8 cellular contexts compared by ENCODE assay signal in the genomic region with DNA sequence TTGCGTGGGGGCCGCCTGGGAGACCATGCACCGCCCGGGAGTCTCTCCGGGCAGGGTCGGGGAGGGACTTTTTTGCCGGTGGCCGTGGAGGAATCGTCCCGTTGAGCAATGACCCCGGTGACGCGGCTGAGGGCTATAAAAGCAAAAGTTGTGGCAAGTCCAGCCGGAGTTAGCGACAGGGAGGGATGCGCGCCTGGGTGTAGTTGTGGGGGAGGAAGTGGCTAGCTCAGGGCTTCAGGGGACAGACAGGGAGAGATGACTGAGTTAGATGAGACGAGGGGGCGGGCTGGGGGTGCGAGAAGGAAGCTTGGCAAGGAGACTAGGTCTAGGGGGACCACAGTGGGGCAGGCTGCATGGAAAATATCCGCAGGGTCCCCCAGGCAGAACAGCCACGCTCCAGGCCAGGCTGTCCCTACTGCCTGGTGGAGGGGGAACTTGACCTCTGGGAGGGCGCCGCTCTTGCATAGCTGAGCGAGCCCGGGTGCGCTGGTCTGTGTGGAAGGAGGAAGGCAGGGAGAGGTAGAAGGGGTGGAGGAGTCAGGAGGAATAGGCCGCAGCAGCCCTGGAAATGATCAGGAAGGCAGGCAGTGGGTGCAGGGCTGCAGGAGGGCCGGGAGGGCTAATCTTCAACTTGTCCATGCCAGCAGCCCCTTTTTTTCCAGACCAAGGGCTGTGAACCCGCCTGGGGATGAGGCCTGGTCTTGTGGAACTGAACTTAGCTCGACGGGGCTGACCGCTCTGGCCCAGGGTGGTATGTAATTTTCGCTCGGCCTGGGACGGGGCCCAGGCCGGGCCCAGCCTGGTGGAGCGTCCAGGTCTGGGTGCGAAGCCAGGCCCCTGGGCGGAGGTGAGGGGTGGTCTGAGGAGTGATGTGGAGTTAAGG. TPM values are rescaled to one million over a fixed set of nuclear protein-coding genes. Genes with fewer than 3 reads are reported as not detected.
DNase-seq lines count a peak whose midpoint lies in the region; ATAC-seq and TF ChIP-seq lines count a peak whose summit lies in the region.

A gene (plus strand): TSS at position 166 of the 883 bp plus-strand sequence.

- peak within 1 kb of the TSS; percentile 24; the same call in 1 of the 2 replicates for H2AFZ ChIP-seq in OCI-LY3 (ENCODE audit: low read depth, low read length)

- no peaks in the 10 kb centered on the region for H3K9me3 ChIP-seq in OCI-LY3 (ENCODE audit: insufficient read depth, low read length)

- H3K4me2 ChIP-seq in OCI-LY3 (ENCODE audit: low read length) = peak within 1 kb of the TSS; percentile 92

- peak within 1 kb of the TSS; percentile 97 for H3K27ac ChIP-seq in OCI-LY3 (ENCODE audit: low read length)

- peaks cover 47% of the 10 kb centered on the region for H4K20me1 ChIP-seq in OCI-LY3 (ENCODE audit: insufficient read depth, low read length)

- DNase-seq in C1 segment of cervical spinal cord (lab: John Stamatoyannopoulos, UW) = peak; percentile 74 to 98 (median 93)
- DNase-seq in activated CD8-positive, alpha-beta memory T cell treated with anti-CD3 and anti-CD28 coated beads, Interleukin-2, amount 50 U/mL, for 4 hours = peak; percentile 88
- peak; percentile 95 for DNase-seq in midbrain (lab: John Stamatoyannopoulos, UW)
- DNase-seq in stimulated activated CD8-positive, alpha-beta memory T cell treated with anti-CD3 and anti-CD28 coated beads, Interleukin-15, amount 100 ng/mL, for 48 hours (ENCODE audit: low read depth in 2 of 2) = peak; percentile 86 to 89

- no peak; the same call in 1 of the 2 replicates for TF ChIP-seq CTCF in OCI-LY3 (IDR thresholded peaks at IDR 0.05; ENCODE audit: low read depth, low read length)

- peak within 1 kb of the TSS; percentile 96 for H3K9ac ChIP-seq in OCI-LY3 (ENCODE audit: low read length)

- H3K79me2 ChIP-seq in OCI-LY3 (ENCODE audit: low read length) = peaks cover 88% of the 10 kb centered on the region

- ATAC-seq in HG02763 (IDR thresholded peaks at IDR 0.05; ENCODE audit: unreplicated experiment) (peak; percentile 26), HG02938 (IDR thresholded peaks at IDR 0.05; ENCODE audit: unreplicated experiment) (no peak)

- H3K36me3 ChIP-seq in OCI-LY3 (replicated peaks; ENCODE audit: low read depth, low read length) = peaks cover 47% of the 10 kb centered on the region

- in situ Hi-C loops in endometrial microvascular endothelial cells (cut with HindIII; ENCODE audit: inconsistent ontology term, low pct_unique_long_range_greater_than_20kb, low sequenced_read_pairs) = no loop called here

- H3K27me3 ChIP-seq in OCI-LY3 (ENCODE audit: low read depth, low read length) = no peaks in the 10 kb centered on the region

- H3K4me1 ChIP-seq in OCI-LY3 (ENCODE audit: low read length) = peaks cover 55% of the 10 kb centered on the region

- peak within 1 kb of the TSS; percentile 82 for H3K4me3 ChIP-seq in OCI-LY3 (ENCODE audit: low read length)

RNA-seq across cellular contexts. Expression of the gene that starts here (rescaled TPM):
- total RNA-seq in endometrial microvascular endothelial cells (ENCODE audit: inconsistent ontology term) = 14.8 TPM
